Comparison of ENCODE assay signal across 9 cellular contexts in the genomic region with DNA sequence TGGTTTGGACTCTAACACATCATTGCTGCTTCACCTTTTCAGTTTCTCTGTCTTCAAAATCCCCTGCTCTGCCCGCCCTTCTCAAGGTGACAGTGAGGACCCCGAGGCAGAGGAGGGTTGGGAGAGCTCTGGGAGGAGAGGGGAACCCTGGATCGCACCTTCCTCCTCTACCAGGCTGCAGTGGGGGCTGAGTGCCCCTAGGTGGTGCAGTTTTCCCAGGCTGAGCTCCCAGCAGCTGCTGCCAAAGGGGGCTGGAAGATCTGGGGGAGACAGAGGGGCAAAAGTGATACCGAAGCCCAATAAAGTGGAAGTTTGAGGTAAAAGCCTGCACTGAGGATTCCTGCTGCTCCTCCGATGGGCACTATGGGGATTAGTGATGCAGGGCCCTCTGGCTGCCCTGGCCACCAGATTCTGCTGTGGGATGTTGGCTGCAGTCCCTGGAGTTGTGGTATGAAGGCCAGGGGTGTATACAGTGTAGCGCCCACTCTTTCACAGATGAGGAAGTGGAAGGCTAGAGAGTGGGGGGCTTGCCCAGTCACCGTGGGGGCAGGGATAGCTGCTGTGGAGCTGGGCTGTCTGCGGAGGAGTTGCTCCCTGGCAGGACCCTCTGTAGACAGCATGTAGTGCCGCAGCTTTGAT. TPM values are rescaled to one million over a fixed set of nuclear protein-coding genes. Genes with fewer than 3 reads are reported as not detected.
DNase-seq lines count a peak whose midpoint lies in the region; ATAC-seq and TF ChIP-seq lines count a peak whose summit lies in the region.
"Had no signal": no experiment of that assay in that cellular context is flagged by ENCODE, and none has a peak within 500 bp of the region (broad histone marks: within the 10 kb centered on the region; RNA-seq: fewer than 3 reads in every experiment).

No MANE protein-coding gene starts in this region.

- no peak overlapping the region for H3K4me3 Mint-ChIP-seq in nephron progenitor cell
- H3K4me3 Mint-ChIP-seq: natural killer cell treated with Interleukin-12 subunit alpha and Interleukin-12 subunit beta and Interleukin-15 and Interleukin-18, amount 100 ng/mL, for 72 hours had no signal

- no peaks in the 10 kb centered on the region for H3K9me3 Mint-ChIP-seq in nephron progenitor cell
- H3K9me3 Mint-ChIP-seq: natural killer cell treated with Interleukin-12 subunit alpha and Interleukin-12 subunit beta and Interleukin-15 and Interleukin-18, amount 100 ng/mL, for 72 hours had no signal

- H3K27me3 Mint-ChIP-seq in nephron progenitor cell (ENCODE audit: low read depth, poor library complexity): peaks cover 53% of the 10 kb centered on the region

- DNase-seq in ELF-1 (ENCODE audit: low read depth, low spot score) (peak; percentile 61), nephron progenitor cell (peak; percentile 71), NOMO-1 treated with dmso at 0.1 percent for 144 hours (lab: John Stamatoyannopoulos, UW; ENCODE audit: unreplicated experiment) (no peak), 8988T (no peak)
- DNase-seq in Jurkat, Clone E6-1 (ENCODE audit: low read depth, low spot score): peak; percentile 6

- peak; percentile 90 for TF ChIP-seq CTCF in WI38 (IDR thresholded peaks at IDR 0.05; ENCODE audit: low read depth, low read length)
- peak; percentile 82 for TF ChIP-seq CTCF in nephron progenitor cell (IDR thresholded peaks at IDR 0.05)

- no peak overlapping the region for H3K4me3 ChIP-seq in Jurkat, Clone E6-1 (ENCODE audit: low read length)
- no peak overlapping the region for H3K4me3 ChIP-seq in WI38 (ENCODE audit: low read depth, low read length)

- H3K36me3 Mint-ChIP-seq in nephron progenitor cell (ENCODE audit: low read depth): no peaks in the 10 kb centered on the region
- H3K36me3 Mint-ChIP-seq: natural killer cell treated with Interleukin-12 subunit alpha and Interleukin-12 subunit beta and Interleukin-15 and Interleukin-18, amount 100 ng/mL, for 72 hours had no signal

- no peak overlapping the region for H3K27ac Mint-ChIP-seq in nephron progenitor cell
- H3K27ac Mint-ChIP-seq: natural killer cell treated with Interleukin-12 subunit alpha and Interleukin-12 subunit beta and Interleukin-15 and Interleukin-18, amount 100 ng/mL, for 72 hours had no signal

- ATAC-seq in esophagus mucosa: peak; percentile 51
- no peak for ATAC-seq in HG03442 (IDR thresholded peaks at IDR 0.05; ENCODE audit: unreplicated experiment)

- peaks cover 38% of the 10 kb centered on the region for H3K4me1 Mint-ChIP-seq in nephron progenitor cell

RNA-seq across cellular contexts. Expression of gene SCMH1, which starts 40.7 kb away (rescaled TPM):
- polyA plus RNA-seq in Jurkat, Clone E6-1 (2012; ENCODE audit: insufficient read depth, insufficient read length): 54.6 TPM
- 13.0 TPM for total RNA-seq in esophagus mucosa

Comparison
In these comparisons a context has a peak if more than half of its experiments do, and no peak if none do; other contexts are left out.
1. DNase-seq: peak in ELF-1 (single experiment), Jurkat, Clone E6-1 (single experiment) and nephron progenitor cell (single experiment); none in NOMO-1 treated with dmso at 0.1 percent for 144 hours (single experiment) and 8988T (single experiment).